12 cellular contexts compared by ENCODE assay signal in genomic region chr5:122163151-122164069, GRCh38. TPM values are rescaled to one million over a fixed set of nuclear protein-coding genes. Genes with fewer than 3 reads are reported as not detected.
DNase-seq lines count a peak whose midpoint lies in the region; ATAC-seq and TF ChIP-seq lines count a peak whose summit lies in the region.
"Had no signal": no experiment of that assay in that cellular context is flagged by ENCODE, and none has a peak within 500 bp of the region (broad histone marks: within the 10 kb centered on the region; RNA-seq: fewer than 3 reads in every experiment).

No MANE protein-coding gene starts in this region.

- peaks cover 3% of the 10 kb centered on the region for H3K27me3 Mint-ChIP-seq in mesothelial cell of epicardium (ENCODE audit: low read depth)
- no peaks in the 10 kb centered on the region for H3K27me3 Mint-ChIP-seq in activated CD4-positive, alpha-beta T cell treated with anti-CD3 and anti-CD28 coated beads, Interleukin-2, amount 10 ng/mL, durations not matched to agents 24 days and 14 days

- H3K4me1 Mint-ChIP-seq in mesothelial cell of epicardium, result peaks cover 13% of the 10 kb centered on the region
- no peaks in the 10 kb centered on the region for H3K4me1 Mint-ChIP-seq in activated CD4-positive, alpha-beta T cell treated with anti-CD3 and anti-CD28 coated beads, Interleukin-2, amount 10 ng/mL, durations not matched to agents 24 days and 14 days

- no peaks in the 10 kb centered on the region for H3K36me3 Mint-ChIP-seq in mesothelial cell of epicardium
- no peaks in the 10 kb centered on the region for H3K36me3 Mint-ChIP-seq in activated CD4-positive, alpha-beta T cell treated with anti-CD3 and anti-CD28 coated beads, Interleukin-2, amount 10 ng/mL, durations not matched to agents 24 days and 14 days (ENCODE audit: low read depth)

- H3K9me3 ChIP-seq in AG04450 (ENCODE audit: control insufficient read depth, insufficient read depth, low read length), result no peaks in the 10 kb centered on the region
- H3K9me3 ChIP-seq: prostate gland had no signal

- peaks cover 3% of the 10 kb centered on the region for H3K9me3 Mint-ChIP-seq in mesothelial cell of epicardium
- no peaks in the 10 kb centered on the region for H3K9me3 Mint-ChIP-seq in activated CD4-positive, alpha-beta T cell treated with anti-CD3 and anti-CD28 coated beads, Interleukin-2, amount 10 ng/mL, durations not matched to agents 24 days and 14 days

- POLR2A ChIA-PET in AG04450 (lab: Yijun Ruan, JAX), result interaction anchor here (0.8 to 1.7 kb wide), 9 partner anchors 9 to 252 kb away, joined by 3 to 14 read pairs (median 5); partner anchors contain the start of gene LOX

- no peak overlapping the region for H3K4me3 Mint-ChIP-seq in mesothelial cell of epicardium
- no peak overlapping the region for H3K4me3 Mint-ChIP-seq in activated CD4-positive, alpha-beta T cell treated with anti-CD3 and anti-CD28 coated beads, Interleukin-2, amount 10 ng/mL, durations not matched to agents 24 days and 14 days

- ATAC-seq in stimulated activated naive CD8-positive, alpha-beta T cell treated with anti-CD3 and anti-CD28 coated beads, Interleukin-15, Interleukin-2, amounts not matched to agents 100 U/mL and 50 U/mL, for 24 hours, result no peak

- TF ChIP-seq CTCF in AG04450 (IDR thresholded peaks at IDR 0.05; ENCODE audit: low read depth, low read length), result no peak
- no peak for TF ChIP-seq CTCF in dorsolateral prefrontal cortex (IDR thresholded peaks at IDR 0.05 in 54 of 56, conservative IDR thresholded peaks at IDR 0.05 in 2 of 56; ENCODE audit: low read depth in 1 of 56, partially characterized antibody in 56 of 56)
- no peak for TF ChIP-seq CTCF in mesothelial cell of epicardium (IDR thresholded peaks at IDR 0.05; ENCODE audit: unreplicated experiment)

- H3K27me3 ChIP-seq in AG04450 (ENCODE audit: control insufficient read depth, insufficient read depth, low read length) (no peaks in the 10 kb centered on the region), dorsolateral prefrontal cortex (no peaks in the 10 kb centered on the region)

- intact Hi-C loops in dorsolateral prefrontal cortex (cut with DNase I), result no loop called here
- intact Hi-C loops in activated CD4-positive, alpha-beta T cell treated with anti-CD3 and anti-CD28 coated beads, Interleukin-2, amount 10 ng/mL, durations not matched to agents 24 days and 14 days (cut with micrococcal nuclease), result no loop called here

- H3K27ac Mint-ChIP-seq in mesothelial cell of epicardium, result peak overlapping the region; percentile 32
- no peak overlapping the region for H3K27ac Mint-ChIP-seq in activated CD4-positive, alpha-beta T cell treated with anti-CD3 and anti-CD28 coated beads, Interleukin-2, amount 10 ng/mL, durations not matched to agents 24 days and 14 days

- CTCF ChIA-PET in AG04450 (lab: Charles Lee), result interaction anchor here (0.7 to 2.1 kb wide), 7 partner anchors 8 to 196 kb away, joined by 3 to 15 read pairs (median 5); no protein-coding TSS in a partner anchor

- DNase-seq in AG04450 (ENCODE audit: low read depth, low spot score), result peak; percentile 73
- peak; percentile 57 for DNase-seq in MV-4-11 (lab: John Stamatoyannopoulos, UW)
- DNase-seq in dorsolateral prefrontal cortex, result no peak
- no peak for DNase-seq in mesothelial cell of epicardium (ENCODE audit: low spot score in 2 of 2, unreplicated experiment in 2 of 2)
- no peak for DNase-seq in DMS79 treated with DMSO at 0.1 percent for 48 hours (lab: John Stamatoyannopoulos, UW)
- no peak for DNase-seq in NK-92 treated with Interleukin-12 subunit alpha and Interleukin-12 subunit beta, amount 100 ng/mL, for 24 hours (lab: John Stamatoyannopoulos, UW)
- no peak for DNase-seq in activated CD4-positive, alpha-beta T cell treated with anti-CD3 and anti-CD28 coated beads, Interleukin-2, amount 10 ng/mL, durations not matched to agents 24 days and 14 days
- no peak for DNase-seq in stimulated activated naive CD8-positive, alpha-beta T cell treated with anti-CD3 and anti-CD28 coated beads, Interleukin-15, Interleukin-2, amounts not matched to agents 100 U/mL and 50 U/mL, for 24 hours
- DNase-seq: activated CD4-positive, CD25-positive, alpha-beta regulatory T cell treated with anti-CD3 and anti-CD28 coated beads, Interleukin-2, amount 50 U/mL, for 72 hours; DMS79; NCI-H1092 had no signal

- H3K27ac ChIP-seq in AG04450 (ENCODE audit: low read depth, low read length) (peak overlapping the region; percentile 90), dorsolateral prefrontal cortex (peak overlapping the region in 33 of 59 donors; percentile 1 to 71 (median 32))
- H3K27ac ChIP-seq: prostate gland had no signal

- H3K4me3 ChIP-seq in AG04450 (ENCODE audit: low read depth, low read length), result peak overlapping the region; percentile 8; the same call in 1 of the 2 replicates
- H3K4me3 ChIP-seq in dorsolateral prefrontal cortex, result no peak overlapping the region
- H3K4me3 ChIP-seq: prostate gland had no signal

RNA-seq across cellular contexts. Expression of gene ZNF474, which starts 34.1 kb away (rescaled TPM):
- 0.37 TPM in 2 replicates for polyA plus RNA-seq in AG04450 (2011; rRNA removed)
- polyA minus RNA-seq in AG04450 (2011; rRNA and poly(A)+ RNA removed), result 0.55 and 0.56 TPM in 2 replicates
- total RNA-seq in dorsolateral prefrontal cortex (1 to 10 TPM in 26 of 120 experiments, under 1 TPM in 78, not detected in 16; 0.22 to 3.0 (median 0.65) TPM), mesothelial cell of epicardium (0.29 to 0.98 TPM (median 0.41 TPM) in 3 replicates)
- not detected in 2 replicates for total RNA-seq in activated CD4-positive, alpha-beta T cell treated with anti-CD3 and anti-CD28 coated beads, Interleukin-2, amount 10 ng/mL, durations not matched to agents 24 days and 14 days

Comparison
In these comparisons a context has a peak if more than half of its experiments do, and no peak if none do; other contexts are left out.
1. DNase-seq: peak in AG04450 (single experiment) and MV-4-11 (single experiment); none in dorsolateral prefrontal cortex (0 of 10), mesothelial cell of epicardium (0 of 2), DMS79 treated with DMSO at 0.1 percent for 48 hours (single experiment), NK-92 treated with Interleukin-12 subunit alpha and Interleukin-12 subunit beta, amount 100 ng/mL, for 24 hours (single experiment), activated CD4-positive, alpha-beta T cell treated with anti-CD3 and anti-CD28 coated beads, Interleukin-2, amount 10 ng/mL, durations not matched to agents 24 days and 14 days (single experiment) and stimulated activated naive CD8-positive, alpha-beta T cell treated with anti-CD3 and anti-CD28 coated beads, Interleukin-15, Interleukin-2, amounts not matched to agents 100 U/mL and 50 U/mL, for 24 hours (single experiment).